Comparison of ENCODE assay signal across 14 cellular contexts in genomic region chr6:90072961-90073464, GRCh38.
DNase-seq lines count a peak whose midpoint lies in the region; ATAC-seq, FAIRE-seq and TF ChIP-seq lines count a peak whose summit lies in the region.
"Had no signal": no experiment of that assay in that cellular context is flagged by ENCODE, and none has a peak within 500 bp of the region (broad histone marks: within the 10 kb centered on the region; RNA-seq: fewer than 3 reads in every experiment).

No MANE protein-coding gene starts in this region.

- peak overlapping the region; percentile 70 for H3K27ac Mint-ChIP-seq in activated CD4-positive, alpha-beta memory T cell treated with anti-CD3 and anti-CD28 coated beads for 36 hours
- no peak overlapping the region for H3K27ac Mint-ChIP-seq in activated CD4-positive, alpha-beta memory T cell treated with anti-CD3 and anti-CD28 coated beads, Interleukin-2, amount 10 ng/mL, durations not matched to agents 7 days and 5 days
- peak overlapping the region; percentile 99 for H3K27ac Mint-ChIP-seq in stimulated activated naive CD8-positive, alpha-beta T cell treated with anti-CD3 and anti-CD28 coated beads, Interleukin-15, Interleukin-2, amounts not matched to agents 100 ng/mL and 50 ng/mL, for 24 hours
- H3K27ac Mint-ChIP-seq: type B pancreatic cell had no signal

- H3K4me3 Mint-ChIP-seq in activated CD4-positive, alpha-beta memory T cell treated with anti-CD3 and anti-CD28 coated beads for 36 hours, result peak overlapping the region; percentile 10
- H3K4me3 Mint-ChIP-seq in activated CD4-positive, alpha-beta memory T cell treated with anti-CD3 and anti-CD28 coated beads, Interleukin-2, amount 10 ng/mL, durations not matched to agents 7 days and 5 days, result no peak overlapping the region
- H3K4me3 Mint-ChIP-seq in stimulated activated naive CD8-positive, alpha-beta T cell treated with anti-CD3 and anti-CD28 coated beads, Interleukin-15, Interleukin-2, amounts not matched to agents 100 ng/mL and 50 ng/mL, for 24 hours, result peak overlapping the region; percentile 93
- H3K4me3 Mint-ChIP-seq: type B pancreatic cell had no signal

- FAIRE-seq in bronchial epithelial cell (lab: Jason Lieb, UNC) (peak; percentile 18), RCC 7860 (lab: Jason Lieb, UNC) (no peak)

- ATAC-seq in HG03342 (IDR thresholded peaks at IDR 0.05; ENCODE audit: unreplicated experiment) (no peak), GM21423 (IDR thresholded peaks at IDR 0.05; ENCODE audit: unreplicated experiment) (no peak)
- ATAC-seq: gastrocnemius medialis had no signal

- POLR2A ChIA-PET in activated CD4-positive, alpha-beta memory T cell treated with anti-CD3 and anti-CD28 coated beads for 36 hours (lab: Charles Lee), result no interaction called here
- POLR2A ChIA-PET in activated CD4-positive, alpha-beta memory T cell treated with anti-CD3 and anti-CD28 coated beads, Interleukin-2, amount 10 ng/mL, durations not matched to agents 7 days and 5 days (lab: Charles Lee), result interaction anchor here (0.9 to 1.4 kb wide), 2 partner anchors 10 to 12 kb away, joined by 3 read pairs; no protein-coding TSS in a partner anchor

- H3K9me3 Mint-ChIP-seq in activated CD4-positive, alpha-beta memory T cell treated with anti-CD3 and anti-CD28 coated beads for 36 hours, result no peaks in the 10 kb centered on the region
- no peaks in the 10 kb centered on the region for H3K9me3 Mint-ChIP-seq in activated CD4-positive, alpha-beta memory T cell treated with anti-CD3 and anti-CD28 coated beads, Interleukin-2, amount 10 ng/mL, durations not matched to agents 7 days and 5 days
- no peaks in the 10 kb centered on the region for H3K9me3 Mint-ChIP-seq in stimulated activated naive CD8-positive, alpha-beta T cell treated with anti-CD3 and anti-CD28 coated beads, Interleukin-15, Interleukin-2, amounts not matched to agents 100 ng/mL and 50 ng/mL, for 24 hours
- H3K9me3 Mint-ChIP-seq: type B pancreatic cell had no signal

- no peaks in the 10 kb centered on the region for H3K27me3 Mint-ChIP-seq in activated CD4-positive, alpha-beta memory T cell treated with anti-CD3 and anti-CD28 coated beads for 36 hours
- H3K27me3 Mint-ChIP-seq in activated CD4-positive, alpha-beta memory T cell treated with anti-CD3 and anti-CD28 coated beads, Interleukin-2, amount 10 ng/mL, durations not matched to agents 7 days and 5 days, result peaks cover 33% of the 10 kb centered on the region
- no peaks in the 10 kb centered on the region for H3K27me3 Mint-ChIP-seq in stimulated activated naive CD8-positive, alpha-beta T cell treated with anti-CD3 and anti-CD28 coated beads, Interleukin-15, Interleukin-2, amounts not matched to agents 100 ng/mL and 50 ng/mL, for 24 hours

- no peaks in the 10 kb centered on the region for H3K36me3 ChIP-seq in bronchial epithelial cell (ENCODE audit: control insufficient read depth, insufficient read depth, low read length)
- H3K36me3 ChIP-seq: brain microvascular endothelial cell, gastrocnemius medialis had no signal

- no peak overlapping the region for H3K4me3 ChIP-seq in bronchial epithelial cell (ENCODE audit: low read depth, low read length)
- H3K4me3 ChIP-seq: gastrocnemius medialis, spleen had no signal

- DNase-seq in activated CD4-positive, alpha-beta memory T cell treated with anti-CD3 and anti-CD28 coated beads for 36 hours, result no peak
- no peak for DNase-seq in activated CD4-positive, alpha-beta memory T cell treated with anti-CD3 and anti-CD28 coated beads, Interleukin-2, amount 10 ng/mL, durations not matched to agents 7 days and 5 days
- DNase-seq in NCI-H524 treated with DMSO at 0.1 percent for 48 hours (lab: John Stamatoyannopoulos, UW) (peak; percentile 86), bronchial epithelial cell (ENCODE audit: low read depth) (no peak), RCC 7860 (ENCODE audit: low spot score) (no peak)
- DNase-seq: brain microvascular endothelial cell, gastrocnemius medialis, midbrain, NCI-H510A, spleen had no signal

- CTCF ChIA-PET in activated CD4-positive, alpha-beta memory T cell treated with anti-CD3 and anti-CD28 coated beads for 36 hours (lab: Charles Lee), result interaction anchor here (1.6 kb wide), 1 partner anchor 133 kb away, joined by 6 read pairs; no protein-coding TSS in a partner anchor
- CTCF ChIA-PET in activated CD4-positive, alpha-beta memory T cell treated with anti-CD3 and anti-CD28 coated beads, Interleukin-2, amount 10 ng/mL, durations not matched to agents 7 days and 5 days (lab: Charles Lee), result interaction anchor here (1.2 kb wide), 1 partner anchor 132 kb away, joined by 4 read pairs; no protein-coding TSS in a partner anchor

- H3K27me3 ChIP-seq in bronchial epithelial cell (ENCODE audit: control insufficient read depth, insufficient read depth, low read length), result no peaks in the 10 kb centered on the region
- H3K27me3 ChIP-seq: brain microvascular endothelial cell, gastrocnemius medialis, spleen had no signal

- TF ChIP-seq CTCF in bronchial epithelial cell (IDR thresholded peaks at IDR 0.05; ENCODE audit: insufficient read depth, low read length, severe bottlenecking), result no peak

- peaks cover 48% of the 10 kb centered on the region for H3K36me3 Mint-ChIP-seq in activated CD4-positive, alpha-beta memory T cell treated with anti-CD3 and anti-CD28 coated beads for 36 hours
- peaks cover 38% of the 10 kb centered on the region for H3K36me3 Mint-ChIP-seq in activated CD4-positive, alpha-beta memory T cell treated with anti-CD3 and anti-CD28 coated beads, Interleukin-2, amount 10 ng/mL, durations not matched to agents 7 days and 5 days (ENCODE audit: low read depth)
- peaks cover 95% of the 10 kb centered on the region for H3K36me3 Mint-ChIP-seq in stimulated activated naive CD8-positive, alpha-beta T cell treated with anti-CD3 and anti-CD28 coated beads, Interleukin-15, Interleukin-2, amounts not matched to agents 100 ng/mL and 50 ng/mL, for 24 hours (ENCODE audit: low read depth)

- peaks cover 93% of the 10 kb centered on the region for H3K4me1 Mint-ChIP-seq in activated CD4-positive, alpha-beta memory T cell treated with anti-CD3 and anti-CD28 coated beads for 36 hours (ENCODE audit: low read depth)
- H3K4me1 Mint-ChIP-seq in activated CD4-positive, alpha-beta memory T cell treated with anti-CD3 and anti-CD28 coated beads, Interleukin-2, amount 10 ng/mL, durations not matched to agents 7 days and 5 days, result peaks cover 37% of the 10 kb centered on the region
- peaks cover 100% of the 10 kb centered on the region for H3K4me1 Mint-ChIP-seq in stimulated activated naive CD8-positive, alpha-beta T cell treated with anti-CD3 and anti-CD28 coated beads, Interleukin-15, Interleukin-2, amounts not matched to agents 100 ng/mL and 50 ng/mL, for 24 hours (ENCODE audit: low read depth)

- intact Hi-C loops in activated CD4-positive, alpha-beta memory T cell treated with anti-CD3 and anti-CD28 coated beads for 36 hours (cut with micrococcal nuclease), result no loop called here
